Comparison of ENCODE assay signal across 11 cellular contexts in genomic region chr10:3946234-3947229, GRCh38.
A peak's percentile ranks its signal among the peaks of the same experiment; 100 is the strongest.
DNase-seq lines count a peak whose midpoint lies in the region; ATAC-seq and TF ChIP-seq lines count a peak whose summit lies in the region.
"Had no signal": no experiment of that assay in that cellular context is flagged by ENCODE, and none has a peak within 500 bp of the region (broad histone marks: within the 10 kb centered on the region; RNA-seq: fewer than 3 reads in every experiment).

No MANE protein-coding gene starts in this region.

- H4K91ac ChIP-seq in trophoblast cell (ENCODE audit: low read depth, low read length): no peak overlapping the region

- peaks cover 13% of the 10 kb centered on the region for H3K79me1 ChIP-seq in trophoblast cell (ENCODE audit: low read length)

- H3K27me3 ChIP-seq in DND-41 (ENCODE audit: insufficient read depth, low read length, poor library complexity): no peaks in the 10 kb centered on the region
- no peaks in the 10 kb centered on the region for H3K27me3 ChIP-seq in PC-3 (ENCODE audit: low read length)
- H3K27me3 ChIP-seq in trophoblast cell (ENCODE audit: insufficient read depth, low read length): no peaks in the 10 kb centered on the region

- DNase-seq in DND-41 (no peak), PC-3 (peak; percentile 54), epithelial cell of prostate (ENCODE audit: low read depth, low spot score) (no peak), trophoblast cell (peak; percentile 82 to 91)
- DNase-seq: COR-L47, NCI-H2107 had no signal

- H3K4me3 ChIP-seq in DND-41 (ENCODE audit: low read depth in 1 of 2, low read length in 2 of 2) (no peak overlapping the region), PC-3 (ENCODE audit: low read length) (0 out of 2 replicates have a peak overlapping the region, but pooled peaks have one; percentile 18), trophoblast cell (ENCODE audit: low read depth, low read length) (no peak overlapping the region)
- H3K4me3 ChIP-seq: HAP-1 had no signal

- H2AFZ ChIP-seq in DND-41 (ENCODE audit: low read depth, low read length) (no peak overlapping the region), PC-3 (ENCODE audit: low read length) (no peak overlapping the region), trophoblast cell (ENCODE audit: insufficient read depth, low read length, poor library complexity) (no peak overlapping the region)

- WGBS in trophoblast cell (ENCODE audit: extremely low coverage, insufficient coverage, insufficient read length): 100% methylated on average over 1 of the region's 9 CpGs

- POLR2A ChIA-PET in PC-3 (lab: Charles Lee; ENCODE audit: unreplicated experiment): interaction anchor here (0.6 to 0.7 kb wide), 2 partner anchors 11 to 136 kb away, joined by 4 read pairs; no protein-coding TSS in a partner anchor

- H3K4me2 ChIP-seq in DND-41 (ENCODE audit: insufficient read depth, low read length) (no peak overlapping the region), PC-3 (ENCODE audit: low read length) (peak overlapping the region; percentile 69), trophoblast cell (ENCODE audit: low read length) (no peak overlapping the region)

- no peak overlapping the region for H4K8ac ChIP-seq in trophoblast cell (ENCODE audit: low read depth, low read length)

- H3K9ac ChIP-seq in DND-41 (ENCODE audit: low read depth, low read length) (peak overlapping the region; percentile 40), PC-3 (ENCODE audit: low read length) (peak overlapping the region; percentile 53), trophoblast cell (ENCODE audit: low read length) (no peak overlapping the region)

- H3K27ac ChIP-seq in DND-41 (ENCODE audit: low read length) (peak overlapping the region; percentile 83), PC-3 (ENCODE audit: low read length) (peak overlapping the region; percentile 90), epithelial cell of prostate (peak overlapping the region; percentile 44), trophoblast cell (ENCODE audit: low read depth, low read length) (peak overlapping the region; percentile 72)
- H3K27ac ChIP-seq: VCaP had no signal

- H2BK120ac ChIP-seq in trophoblast cell (ENCODE audit: insufficient read depth, low read length, poor library complexity): no peak overlapping the region

- intact Hi-C loops in PC-3 (cut with micrococcal nuclease): no loop called here

- no peak overlapping the region for H3K18ac ChIP-seq in trophoblast cell (ENCODE audit: low read length)

- TF ChIP-seq CTCF in DND-41 (IDR thresholded peaks at IDR 0.05; ENCODE audit: borderline replicate concordance, extremely low read depth, low read length, poor library complexity, severe bottlenecking): no peak
- no peak for TF ChIP-seq CTCF in PC-3 (conservative IDR thresholded peaks at IDR 0.05; ENCODE audit: low read depth, low read length)

- ATAC-seq in DND-41 (ENCODE audit: insufficient read depth, low read depth) (peak; percentile 23), PC-3 (peak; percentile 44), GM19035 (IDR thresholded peaks at IDR 0.05; ENCODE audit: unreplicated experiment) (no peak), HG03196 (IDR thresholded peaks at IDR 0.05; ENCODE audit: unreplicated experiment) (no peak), HG02678 (IDR thresholded peaks at IDR 0.05; ENCODE audit: unreplicated experiment) (no peak)

- H2AK5ac ChIP-seq in trophoblast cell (ENCODE audit: low read length): no peak overlapping the region

- H3K14ac ChIP-seq in trophoblast cell (ENCODE audit: low read length): no peak overlapping the region

- H3K9me3 ChIP-seq in DND-41 (ENCODE audit: insufficient read depth, low read length, severe bottlenecking): no peaks in the 10 kb centered on the region
- no peaks in the 10 kb centered on the region for H3K9me3 ChIP-seq in PC-3 (ENCODE audit: low read length)
- H3K9me3 ChIP-seq in trophoblast cell (ENCODE audit: insufficient read depth, low read depth, low read length): no peaks in the 10 kb centered on the region
- H3K9me3 ChIP-seq: HAP-1 had no signal

- BruUV-seq in PC-3 (replicated peaks; lab: Mats Ljungman, UMichigan): no TSS peak

- H3K36me3 ChIP-seq in DND-41 (ENCODE audit: insufficient read depth, low read length): no peaks in the 10 kb centered on the region
- no peaks in the 10 kb centered on the region for H3K36me3 ChIP-seq in PC-3 (ENCODE audit: low read depth, low read length)
- H3K36me3 ChIP-seq in trophoblast cell (ENCODE audit: control insufficient read depth in 1 of 2, insufficient read depth in 2 of 2, low read length in 2 of 2): peaks cover 0 to 2% of the 10 kb centered on the region in 2 experiments
- H3K36me3 ChIP-seq: HAP-1 had no signal

- no peaks in the 10 kb centered on the region for H3F3A ChIP-seq in PC-3 (ENCODE audit: low read length, unreplicated experiment)

- H3K4me1 ChIP-seq in DND-41 (ENCODE audit: insufficient read depth, low read length): peaks cover 73% of the 10 kb centered on the region
- peaks cover 29% of the 10 kb centered on the region for H3K4me1 ChIP-seq in PC-3 (ENCODE audit: insufficient read depth, low read length)
- peaks cover 12 to 13% of the 10 kb centered on the region in 2 experiments for H3K4me1 ChIP-seq in trophoblast cell (ENCODE audit: control insufficient read depth in 1 of 2, insufficient read depth in 2 of 2, low read length in 2 of 2)
- H3K4me1 ChIP-seq: HAP-1 had no signal

- H3K23ac ChIP-seq in trophoblast cell (ENCODE audit: low read length): no peak overlapping the region

- H4K12ac ChIP-seq in trophoblast cell (ENCODE audit: low read depth, low read length): no peak overlapping the region

- no peaks in the 10 kb centered on the region for H3K9me2 ChIP-seq in PC-3 (replicated peaks; ENCODE audit: low read length)

- H3K79me2 ChIP-seq in DND-41 (ENCODE audit: insufficient read depth, low read length): no peaks in the 10 kb centered on the region
- no peaks in the 10 kb centered on the region for H3K79me2 ChIP-seq in PC-3 (ENCODE audit: low read length)
- H3K79me2 ChIP-seq in trophoblast cell (ENCODE audit: control insufficient read depth, insufficient read depth, low read length, poor library complexity): no peaks in the 10 kb centered on the region

- H4K20me1 ChIP-seq in DND-41 (ENCODE audit: insufficient read depth, low read length) (no peaks in the 10 kb centered on the region), PC-3 (ENCODE audit: low read length) (no peaks in the 10 kb centered on the region)

- no peak overlapping the region for H2BK12ac ChIP-seq in trophoblast cell (ENCODE audit: low read length)

- H3K4ac ChIP-seq in trophoblast cell (ENCODE audit: low read depth, low read length): no peak overlapping the region

- no peak overlapping the region for H2BK5ac ChIP-seq in trophoblast cell (ENCODE audit: low read depth, low read length, poor library complexity)

- CTCF ChIA-PET in PC-3 (lab: Charles Lee): interaction anchor here (0.5 to 0.6 kb wide), 2 partner anchors 45 to 204 kb away, joined by 3 to 4 read pairs; no protein-coding TSS in a partner anchor

Comparison
In these comparisons a context has a peak if more than half of its experiments do, and no peak if none do; other contexts are left out.
1. ATAC-seq: peak in DND-41 (single experiment) and PC-3 (single experiment); none in GM19035 (single experiment), HG03196 (single experiment) and HG02678 (single experiment).
2. DNase-seq: peak in PC-3 (single experiment) and trophoblast cell (2 of 2); none in DND-41 (single experiment) and epithelial cell of prostate (single experiment).
3. Peak in every context shown above with its lines, with median percentiles within 50 percentile points of each other: H3K27ac ChIP-seq.